15 cellular contexts compared by ENCODE assay signal in genomic region chr12:88339254-88339949, GRCh38.
DNase-seq lines count a peak whose midpoint lies in the region; ATAC-seq and FAIRE-seq lines count a peak whose summit lies in the region.
"Had no signal": no experiment of that assay in that cellular context is flagged by ENCODE, and none has a peak within 500 bp of the region (broad histone marks: within the 10 kb centered on the region; RNA-seq: fewer than 3 reads in every experiment).

No MANE protein-coding gene starts in this region.

- H3K27ac Mint-ChIP-seq in naive thymus-derived CD8-positive, alpha-beta T cell: no peak overlapping the region
- H3K27ac Mint-ChIP-seq: CD4-positive, alpha-beta T cell; T-cell had no signal

- no peaks in the 10 kb centered on the region for H3K27me3 Mint-ChIP-seq in naive thymus-derived CD8-positive, alpha-beta T cell
- H3K27me3 Mint-ChIP-seq: CD4-positive, alpha-beta T cell; T-cell had no signal

- no peaks in the 10 kb centered on the region for H3K4me1 Mint-ChIP-seq in naive thymus-derived CD8-positive, alpha-beta T cell
- H3K4me1 Mint-ChIP-seq: T-cell had no signal

- POLR2A ChIA-PET in naive thymus-derived CD8-positive, alpha-beta T cell (lab: Charles Lee): no interaction called here

- peaks cover 0 to 6% (median 0%) of the 10 kb centered on the region in 9 donors for H3K9me3 Mint-ChIP-seq in naive thymus-derived CD8-positive, alpha-beta T cell
- H3K9me3 Mint-ChIP-seq: CD4-positive, alpha-beta T cell; T-cell had no signal

- DNase-seq in GM03348 (ENCODE audit: low spot score) (peak; percentile 27), astrocyte of the hippocampus (ENCODE audit: low read depth, low spot score) (peak; percentile 43), kidney tubule cell (ENCODE audit: low spot score) (peak; percentile 51), nucleus accumbens (lab: John Stamatoyannopoulos, UW) (no peak), NCI-H1105 (lab: John Stamatoyannopoulos, UW) (no peak), HTR-8/SVneo (ENCODE audit: insufficient read length, low spot score) (no peak)
- DNase-seq in naive thymus-derived CD8-positive, alpha-beta T cell: no peak
- DNase-seq: CD4-positive, alpha-beta T cell; effector CD8-positive, alpha-beta T cell; heart right ventricle; Kasumi-1; left ventricle myocardium superior; substantia nigra; T-cell had no signal

- no peaks in the 10 kb centered on the region for H3K36me3 Mint-ChIP-seq in naive thymus-derived CD8-positive, alpha-beta T cell
- H3K36me3 Mint-ChIP-seq: T-cell had no signal

- no peak for FAIRE-seq in HTR-8/SVneo (lab: Jason Lieb, UNC)

- ATAC-seq in HG03342 (IDR thresholded peaks at IDR 0.05; ENCODE audit: unreplicated experiment): peak; percentile 42
- ATAC-seq in naive thymus-derived CD8-positive, alpha-beta T cell: no peak
- ATAC-seq: heart right ventricle, left ventricle myocardium superior, T-cell had no signal

- no peak overlapping the region for H3K4me3 Mint-ChIP-seq in naive thymus-derived CD8-positive, alpha-beta T cell
- H3K4me3 Mint-ChIP-seq: CD4-positive, alpha-beta T cell; T-cell had no signal

Comparison
In these comparisons a context has a peak if more than half of its experiments do, and no peak if none do; other contexts are left out.
1. DNase-seq: peak in GM03348 (single experiment), astrocyte of the hippocampus (single experiment) and kidney tubule cell (single experiment); none in nucleus accumbens (0 of 56), NCI-H1105 (single experiment), naive thymus-derived CD8-positive, alpha-beta T cell (0 of 10) and HTR-8/SVneo (single experiment).